8 cellular contexts compared by ENCODE assay signal in genomic region chr10:97701438-97702064, GRCh38. TPM values are rescaled to one million over a fixed set of nuclear protein-coding genes. Genes with fewer than 3 reads are reported as not detected.
DNase-seq lines count a peak whose midpoint lies in the region; ATAC-seq, FAIRE-seq and TF ChIP-seq lines count a peak whose summit lies in the region.

No MANE protein-coding gene starts in this region.

- intact Hi-C loops in mammary epithelial cell (cut with micrococcal nuclease) (loop anchor here (1.0 kb wide), 4 partner anchors 11 to 168 kb away; no protein-coding TSS in a partner anchor), kidney (cut with DNase I) (no loop called here)

- no peaks in the 10 kb centered on the region; the same call in 1 of the 2 replicates for H3K4me1 ChIP-seq in MM.1S (ENCODE audit: low read length)
- peaks cover 14% of the 10 kb centered on the region for H3K4me1 ChIP-seq in mammary epithelial cell (ENCODE audit: insufficient read depth, low read length)
- no peaks in the 10 kb centered on the region for H3K4me1 ChIP-seq in kidney (ENCODE audit: control insufficient read depth in 1 of 2, insufficient read depth in 1 of 2, low read depth in 1 of 2, low read length in 2 of 2)

- H3K9me2 ChIP-seq in MM.1S (replicated peaks; ENCODE audit: insufficient read depth, low read length) (no peaks in the 10 kb centered on the region), SU-DHL-6 (replicated peaks; ENCODE audit: insufficient read depth, low read length) (no peaks in the 10 kb centered on the region)

- H4K20me1 ChIP-seq in MM.1S (ENCODE audit: insufficient read depth, low read length), result no peaks in the 10 kb centered on the region
- no peaks in the 10 kb centered on the region for H4K20me1 ChIP-seq in SU-DHL-6 (ENCODE audit: low read depth, low read length)
- H4K20me1 ChIP-seq in mammary epithelial cell (ENCODE audit: insufficient read depth, low read length), result no peaks in the 10 kb centered on the region

- H3F3A ChIP-seq in MM.1S (ENCODE audit: insufficient read depth, low read length) (no peaks in the 10 kb centered on the region), SU-DHL-6 (ENCODE audit: insufficient read depth) (no peaks in the 10 kb centered on the region)

- H3K27me3 ChIP-seq in MM.1S (replicated peaks; ENCODE audit: insufficient read depth, low read length) (no peaks in the 10 kb centered on the region), SU-DHL-6 (ENCODE audit: low read length) (no peaks in the 10 kb centered on the region), mammary epithelial cell (ENCODE audit: insufficient read depth, low read length) (no peaks in the 10 kb centered on the region)

- H3K9ac ChIP-seq in MM.1S (ENCODE audit: low read length) (no peak overlapping the region), SU-DHL-6 (ENCODE audit: low read length) (no peak overlapping the region), mammary epithelial cell (ENCODE audit: insufficient read depth, low read length) (no peak overlapping the region), kidney (ENCODE audit: low read length in 2 of 2) (no peak overlapping the region)

- H3K36me3 ChIP-seq in MM.1S (replicated peaks; ENCODE audit: insufficient read depth, low read length) (no peaks in the 10 kb centered on the region), SU-DHL-6 (ENCODE audit: low read length) (no peaks in the 10 kb centered on the region), mammary epithelial cell (ENCODE audit: insufficient read depth, low read length) (no peaks in the 10 kb centered on the region), kidney (ENCODE audit: control insufficient read depth in 1 of 2, insufficient read depth in 2 of 2, low read length in 2 of 2) (no peaks in the 10 kb centered on the region)

- H3K4me3 ChIP-seq in MM.1S (ENCODE audit: low read length), result no peak overlapping the region
- no peak overlapping the region for H3K4me3 ChIP-seq in SU-DHL-6 (ENCODE audit: insufficient read depth, low read length, poor library complexity, severe bottlenecking)
- H3K4me3 ChIP-seq in mammary epithelial cell (replicated peaks in 1 of 3; ENCODE audit: insufficient read depth in 1 of 3, low read depth in 2 of 3, low read length in 3 of 3), result no peak overlapping the region
- H3K4me3 ChIP-seq in kidney (ENCODE audit: low read length in 2 of 2), result no peak overlapping the region

- H2AFZ ChIP-seq in MM.1S (ENCODE audit: low read length), result 0 out of 2 replicates have a peak overlapping the region, but pooled peaks have one; percentile 8
- no peak overlapping the region for H2AFZ ChIP-seq in SU-DHL-6 (ENCODE audit: low read depth, low read length, severe bottlenecking)
- peak overlapping the region; percentile 57 for H2AFZ ChIP-seq in mammary epithelial cell (ENCODE audit: low read depth, low read length)

- CTCF ChIA-PET in mammary epithelial cell (lab: Charles Lee; ENCODE audit: low non-redundant PET), result interaction anchor here (0.6 to 1.6 kb wide), 6 partner anchors 12 to 1050 kb away, joined by 3 to 17 read pairs (median 4); partner anchors contain the start of gene AVPI1

- dilution Hi-C loops in mammary epithelial cell (cut with HindIII; ENCODE audit: low sequenced_read_pairs), result no loop called here

- H3K4me2 ChIP-seq in MM.1S (ENCODE audit: low read depth, low read length) (no peak overlapping the region), SU-DHL-6 (ENCODE audit: low read depth, low read length, poor library complexity, severe bottlenecking) (no peak overlapping the region), mammary epithelial cell (ENCODE audit: insufficient read depth, low read depth, low read length) (peak overlapping the region; percentile 37)

- no peaks in the 10 kb centered on the region for H3K9me3 ChIP-seq in MM.1S (replicated peaks; ENCODE audit: insufficient read depth, low read length)
- H3K9me3 ChIP-seq in SU-DHL-6 (ENCODE audit: insufficient read depth, low read length), result no peaks in the 10 kb centered on the region
- no peaks in the 10 kb centered on the region for H3K9me3 ChIP-seq in mammary epithelial cell (replicated peaks; ENCODE audit: insufficient read depth, low read length)
- H3K9me3 ChIP-seq in kidney (ENCODE audit: control insufficient read depth in 1 of 2, low read length in 2 of 2), result no peaks in the 10 kb centered on the region

- in situ Hi-C loops in mammary epithelial cell (cut with MboI; ENCODE audit: low sequenced_read_pairs in 2 of 2), result no loop called here

- TF ChIP-seq CTCF in MM.1S (IDR thresholded peaks at IDR 0.05; ENCODE audit: low read length) (peak; percentile 88), SU-DHL-6 (IDR thresholded peaks at IDR 0.05; ENCODE audit: insufficient read depth, low read length, poor library complexity, severe bottlenecking) (peak; percentile 65), mammary epithelial cell (conservative IDR thresholded peaks at IDR 0.05 in 1 of 2, IDR thresholded peaks at IDR 0.05 in 1 of 2; ENCODE audit: extremely low read depth in 1 of 2, insufficient read depth in 1 of 2, low read depth in 1 of 2, low read length in 2 of 2) (peak; percentile 93 to 95), kidney (IDR thresholded peaks at IDR 0.05; ENCODE audit: borderline replicate concordance, extremely low read depth, insufficient read depth) (peak; percentile 87)

- WGBS in mammary epithelial cell (ENCODE audit: low coverage, missing lambda C conversion rate), result 26% methylated on average over 11 of the region's 11 CpGs

- ATAC-seq in GM21515 (IDR thresholded peaks at IDR 0.05; ENCODE audit: unreplicated experiment) (peak; percentile 74), HG03045 (IDR thresholded peaks at IDR 0.05; ENCODE audit: unreplicated experiment) (no peak)

- BruUV-seq in mammary epithelial cell (replicated peaks; lab: Mats Ljungman, UMichigan), result no TSS peak

- H3K27ac ChIP-seq in MM.1S (ENCODE audit: low read length), result no peak overlapping the region
- no peak overlapping the region for H3K27ac ChIP-seq in SU-DHL-6 (ENCODE audit: low read depth, low read length)
- H3K27ac ChIP-seq in mammary epithelial cell (ENCODE audit: insufficient read depth, low read depth, low read length), result no peak overlapping the region
- no peak overlapping the region for H3K27ac ChIP-seq in kidney (ENCODE audit: low read depth in 2 of 2, low read length in 2 of 2)

- DNase-seq in DMS53 treated with DMSO at 0.1 percent for 48 hours (lab: John Stamatoyannopoulos, UW; ENCODE audit: unreplicated experiment), result peak; percentile 90
- peak; percentile 67 for DNase-seq in MM.1S
- DNase-seq in mammary epithelial cell, result peak; percentile 75
- DNase-seq in kidney, result peak; percentile 64
- DNase-seq in stimulated activated CD4-positive, alpha-beta T cell treated with anti-CD3 and anti-CD28 coated beads, Interleukin-2, amount 100 ng/mL, for 4 hours (ENCODE audit: low read depth), result peak; percentile 29

- H3K79me2 ChIP-seq in MM.1S (ENCODE audit: low read length) (no peaks in the 10 kb centered on the region), SU-DHL-6 (ENCODE audit: insufficient read depth, low read length) (no peaks in the 10 kb centered on the region), mammary epithelial cell (ENCODE audit: insufficient read depth, low read length) (no peaks in the 10 kb centered on the region)

- peak; percentile 41 for FAIRE-seq in kidney (lab: Jason Lieb, UNC)

RNA-seq across cellular contexts. Expression of gene MARVELD1, which starts 12.0 kb away (rescaled TPM):
- total RNA-seq in mammary epithelial cell (10 to 100 TPM; 39.8 to 72.5 TPM), kidney (43.2 TPM)
- polyA plus RNA-seq in mammary epithelial cell (84.8 TPM), kidney (ENCODE audit: insufficient read depth, low read depth, low replicate concordance) (8.3 TPM)
- 74.7 TPM for polyA minus RNA-seq in mammary epithelial cell

RNA-seq across cellular contexts. Expression of gene AVPI1, which starts 14.5 kb away (rescaled TPM):
- total RNA-seq in mammary epithelial cell (10 to 100 TPM; 31.4 to 33.8 TPM), kidney (10.7 TPM)
- polyA plus RNA-seq in mammary epithelial cell (22.9 TPM), kidney (ENCODE audit: insufficient read depth, low read depth, low replicate concordance) (15.5 TPM)
- 14.2 TPM for polyA minus RNA-seq in mammary epithelial cell

RNA-seq across cellular contexts. Expression of gene ZFYVE27, which starts 35.4 kb away (rescaled TPM):
- total RNA-seq in mammary epithelial cell (10 to 100 TPM; 26.8 to 33.5 TPM), kidney (34.4 TPM)
- polyA plus RNA-seq in mammary epithelial cell (14.3 TPM), kidney (ENCODE audit: insufficient read depth, low read depth, low replicate concordance) (23.3 TPM)
- polyA minus RNA-seq in mammary epithelial cell, result 9.4 TPM

Comparison
In these comparisons a context has a peak if more than half of its experiments do, and no peak if none do; other contexts are left out.
1. DNase-seq: peak in every context shown above with its lines; median percentile 90 in DMS53 treated with DMSO at 0.1 percent for 48 hours; 75 in mammary epithelial cell; 67 in MM.1S; 64 in kidney; 29 in stimulated activated CD4-positive, alpha-beta T cell treated with anti-CD3 and anti-CD28 coated beads, Interleukin-2, amount 100 ng/mL, for 4 hours.